Comparison of ENCODE assay signal across 28 cellular contexts in genomic region chr11:66284526-66285078, GRCh38. TPM values are rescaled to one million over a fixed set of nuclear protein-coding genes. Genes with fewer than 3 reads are reported as not detected.
"Had no signal": no experiment of that assay in that cellular context is flagged by ENCODE, and none has a peak within 500 bp of the region (broad histone marks: within the 10 kb centered on the region; RNA-seq: fewer than 3 reads in every experiment).

No MANE protein-coding gene starts in this region.

- H3K9me3 Mint-ChIP-seq: activated naive CD4-positive, alpha-beta T cell treated with anti-CD3 and anti-CD28 coated beads for 36 hours; activated naive CD8-positive, alpha-beta T cell treated with anti-CD3 and anti-CD28 coated beads for 36 hours; immature natural killer cell; naive thymus-derived CD8-positive, alpha-beta T cell; stimulated activated naive CD8-positive, alpha-beta T cell treated with anti-CD3 and anti-CD28 coated beads, Interleukin-15, Interleukin-2, amounts not matched to agents 100 ng/mL and 50 ng/mL, for 24 hours; T-helper 2 cell treated with Interferon-gamma antibody and Interleukin-4, amounts not matched to agents 5 μg/mL and 100 μg/mL, for 36 hours had no signal

- H3K4me3 Mint-ChIP-seq: activated CD4-positive, alpha-beta T cell treated with anti-CD3 and anti-CD28 coated beads for 36 hours; activated CD8-positive, alpha-beta memory T cell treated with anti-CD3 and anti-CD28 coated beads, Interleukin-2, amount 10 ng/mL, durations not matched to agents 7 days and 5 days; activated CD8-positive, alpha-beta T cell treated with anti-CD3 and anti-CD28 coated beads, Interleukin-2, amount 10 ng/mL, durations not matched to agents 7 days and 5 days; activated naive CD4-positive, alpha-beta T cell treated with anti-CD3 and anti-CD28 coated beads for 36 hours; activated naive CD8-positive, alpha-beta T cell treated with anti-CD3 and anti-CD28 coated beads for 36 hours; immature natural killer cell; stimulated activated naive CD8-positive, alpha-beta T cell treated with anti-CD3 and anti-CD28 coated beads, Interleukin-15, Interleukin-2, amounts not matched to agents 100 ng/mL and 50 ng/mL, for 24 hours; T-helper 2 cell treated with Interferon-gamma antibody and Interleukin-4, amounts not matched to agents 5 μg/mL and 100 μg/mL, for 36 hours had no signal

- ATAC-seq: activated CD4-positive, alpha-beta T cell treated with anti-CD3 and anti-CD28 coated beads for 36 hours; activated CD8-positive, alpha-beta memory T cell treated with anti-CD3 and anti-CD28 coated beads, Interleukin-2, amount 10 ng/mL, durations not matched to agents 7 days and 5 days; activated CD8-positive, alpha-beta T cell treated with anti-CD3 and anti-CD28 coated beads, Interleukin-2, amount 10 ng/mL, durations not matched to agents 7 days and 5 days; gastroesophageal sphincter; left colon; naive thymus-derived CD8-positive, alpha-beta T cell; right lobe of liver had no signal

- H3K27ac Mint-ChIP-seq: activated CD4-positive, alpha-beta T cell treated with anti-CD3 and anti-CD28 coated beads for 36 hours; activated CD8-positive, alpha-beta memory T cell treated with anti-CD3 and anti-CD28 coated beads, Interleukin-2, amount 10 ng/mL, durations not matched to agents 7 days and 5 days; activated CD8-positive, alpha-beta T cell treated with anti-CD3 and anti-CD28 coated beads, Interleukin-2, amount 10 ng/mL, durations not matched to agents 7 days and 5 days; activated naive CD4-positive, alpha-beta T cell treated with anti-CD3 and anti-CD28 coated beads for 36 hours; activated naive CD8-positive, alpha-beta T cell treated with anti-CD3 and anti-CD28 coated beads for 36 hours; progenitor cell of endocrine pancreas; stimulated activated naive CD8-positive, alpha-beta T cell treated with anti-CD3 and anti-CD28 coated beads, Interleukin-15, Interleukin-2, amounts not matched to agents 100 ng/mL and 50 ng/mL, for 24 hours; T-helper 2 cell treated with Interferon-gamma antibody and Interleukin-4, amounts not matched to agents 5 μg/mL and 100 μg/mL, for 36 hours had no signal

- H3K27me3 Mint-ChIP-seq: activated CD4-positive, alpha-beta T cell treated with anti-CD3 and anti-CD28 coated beads for 36 hours; activated CD8-positive, alpha-beta memory T cell treated with anti-CD3 and anti-CD28 coated beads, Interleukin-2, amount 10 ng/mL, durations not matched to agents 7 days and 5 days had no signal

- DNase-seq: activated CD4-positive, alpha-beta T cell treated with anti-CD3 and anti-CD28 coated beads for 36 hours; activated CD4-positive, CD25-positive, alpha-beta regulatory T cell; activated CD8-positive, alpha-beta memory T cell treated with anti-CD3 and anti-CD28 coated beads, Interleukin-2, amount 10 ng/mL, durations not matched to agents 7 days and 5 days; activated CD8-positive, alpha-beta T cell treated with anti-CD3 and anti-CD28 coated beads, Interleukin-2, amount 10 ng/mL, durations not matched to agents 7 days and 5 days; activated effector memory CD4-positive, alpha-beta T cell treated with anti-CD3 and anti-CD28 coated beads, Interleukin-2, amount 50 U/mL, for 16 hours; activated naive CD4-positive, alpha-beta T cell treated with anti-CD3 and anti-CD28 coated beads for 36 hours; activated naive CD8-positive, alpha-beta T cell treated with anti-CD3 and anti-CD28 coated beads for 36 hours; cortex of kidney; hypothalamus; immature natural killer cell; kidney; left colon; naive thymus-derived CD8-positive, alpha-beta T cell; stimulated activated CD4-positive, alpha-beta T cell treated with anti-CD3 and anti-CD28 coated beads, Interleukin-2, amount 100 ng/mL, for 48 hours; trophoblast cell had no signal

- H3K36me3 Mint-ChIP-seq: activated CD8-positive, alpha-beta memory T cell treated with anti-CD3 and anti-CD28 coated beads, Interleukin-2, amount 10 ng/mL, durations not matched to agents 7 days and 5 days; brain had no signal

RNA-seq across cellular contexts. Expression of gene CNIH2, which starts 6.6 kb away (rescaled TPM):
- total RNA-seq: ascending aorta, liver, skeletal muscle tissue, subcutaneous adipose tissue, thoracic aorta had no signal
- polyA plus RNA-seq: immature natural killer cell; naive thymus-derived CD8-positive, alpha-beta T cell had no signal

RNA-seq across cellular contexts. Expression of gene TMEM151A, which starts 7.1 kb away (rescaled TPM):
- total RNA-seq: activated CD4-positive, alpha-beta T cell treated with anti-CD3 and anti-CD28 coated beads for 36 hours; activated CD8-positive, alpha-beta memory T cell treated with anti-CD3 and anti-CD28 coated beads, Interleukin-2, amount 10 ng/mL, durations not matched to agents 7 days and 5 days; activated CD8-positive, alpha-beta T cell treated with anti-CD3 and anti-CD28 coated beads, Interleukin-2, amount 10 ng/mL, durations not matched to agents 7 days and 5 days; activated naive CD4-positive, alpha-beta T cell treated with anti-CD3 and anti-CD28 coated beads for 36 hours; activated naive CD8-positive, alpha-beta T cell treated with anti-CD3 and anti-CD28 coated beads for 36 hours; endothelial cell of umbilical vein; skeletal muscle tissue; subcutaneous adipose tissue had no signal
- polyA plus RNA-seq: endothelial cell of umbilical vein; fibroblast of lung; immature natural killer cell; naive thymus-derived CD8-positive, alpha-beta T cell had no signal
